Comparison of ENCODE assay signal across 21 cellular contexts in the genomic region with DNA sequence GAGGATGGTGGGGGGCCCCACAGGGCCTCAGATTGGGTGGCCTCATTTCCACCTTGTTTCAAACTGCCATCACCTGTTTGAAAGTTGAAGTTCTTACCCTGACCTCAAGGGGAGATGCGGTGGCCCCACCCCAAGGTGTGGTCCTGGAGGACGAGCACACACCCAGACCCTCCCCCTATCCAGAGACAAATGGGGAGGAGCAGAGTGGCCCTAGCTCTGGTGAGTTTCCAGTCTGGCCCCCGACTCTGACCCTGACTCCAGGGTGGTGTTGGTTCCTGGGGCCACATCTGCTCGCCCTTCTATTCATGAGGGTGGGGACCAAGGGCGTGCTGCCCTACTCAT. TPM values are rescaled to one million over a fixed set of nuclear protein-coding genes. Genes with fewer than 3 reads are reported as not detected.
DNase-seq lines count a peak whose midpoint lies in the region; ATAC-seq and TF ChIP-seq lines count a peak whose summit lies in the region.
"Had no signal": no experiment of that assay in that cellular context is flagged by ENCODE, and none has a peak within 500 bp of the region (broad histone marks: within the 10 kb centered on the region; RNA-seq: fewer than 3 reads in every experiment).

No MANE protein-coding gene starts in this region.

- H2BK120ac ChIP-seq in H9 (ENCODE audit: low read depth, low read length, poor library complexity, severe bottlenecking), result no peak overlapping the region

- no peaks in the 10 kb centered on the region for H3K36me3 Mint-ChIP-seq in H9 (ENCODE audit: insufficient read depth in 1 of 3, low read depth in 3 of 3)

- H4K20me1 ChIP-seq in H9 (ENCODE audit: control insufficient read depth, insufficient read depth, insufficient read length), result no peaks in the 10 kb centered on the region
- H4K20me1 ChIP-seq in PC-3 (ENCODE audit: low read length), result no peaks in the 10 kb centered on the region

- H3K27ac Mint-ChIP-seq in H9, result no peak overlapping the region
- H3K27ac Mint-ChIP-seq: CD4-positive, alpha-beta T cell; HFFc6 had no signal

- H3K18ac ChIP-seq in H9 (ENCODE audit: insufficient read length, low read depth, low read length), result no peak overlapping the region

- no peak overlapping the region for H2BK12ac ChIP-seq in H9 (ENCODE audit: insufficient read length, low read depth, low read length)

- H3K36me3 ChIP-seq in PC-3 (ENCODE audit: low read depth, low read length) (no peaks in the 10 kb centered on the region), thoracic aorta (no peaks in the 10 kb centered on the region)

- H3K4me3 Mint-ChIP-seq in H9, result no peak overlapping the region; a peak in 1 of 5 replicates
- H3K4me3 Mint-ChIP-seq: CD4-positive, alpha-beta T cell; HFFc6 had no signal

- no CpG with 5 or more reads among the region's 5 CpGs for WGBS in H9 (ENCODE audit: extremely low coverage, insufficient read length, low lambda C conversion rate)

- H3K79me2 ChIP-seq in H9 (ENCODE audit: insufficient read depth, low read length) (no peaks in the 10 kb centered on the region), PC-3 (ENCODE audit: low read length) (no peaks in the 10 kb centered on the region)

- H3K27me3 Mint-ChIP-seq in H9 (ENCODE audit: low read depth), result peaks cover 39% of the 10 kb centered on the region

- H3K4me3 ChIP-seq in PC-3 (ENCODE audit: low read length), result no peak overlapping the region
- no peak overlapping the region for H3K4me3 ChIP-seq in thoracic aorta
- H3K4me3 ChIP-seq: PC-9 had no signal

- no peak overlapping the region for H2AK5ac ChIP-seq in H9 (ENCODE audit: insufficient read length, low read length)

- CTCF ChIA-PET in PC-3 (lab: Charles Lee), result interaction anchor here (0.5 kb wide), 1 partner anchor 216 kb away, joined by 5 read pairs; no protein-coding TSS in a partner anchor

- TF ChIP-seq CTCF in H9 (conservative IDR thresholded peaks at IDR 0.05) (peak; percentile 37; the same call in 2 of the 3 replicates), PC-3 (conservative IDR thresholded peaks at IDR 0.05; ENCODE audit: low read depth, low read length) (no peak), thoracic aorta (IDR thresholded peaks at IDR 0.05) (no peak)

- H3K27ac ChIP-seq in H9 (ENCODE audit: insufficient read length, low read depth, low read length), result no peak overlapping the region
- H3K27ac ChIP-seq in PC-3 (ENCODE audit: low read length), result no peak overlapping the region
- peak overlapping the region; percentile 85 to 88 for H3K27ac ChIP-seq in thoracic aorta
- H3K27ac ChIP-seq: PC-9, RWPE1 had no signal

- H3K9ac ChIP-seq in H9 (ENCODE audit: extremely low read depth, insufficient read length, low read length) (no peak overlapping the region), PC-3 (ENCODE audit: low read length) (no peak overlapping the region)
- H3K9ac ChIP-seq: SK-N-SH had no signal

- no peak overlapping the region for H4K8ac ChIP-seq in H9 (replicated peaks; ENCODE audit: insufficient read length, low read depth, low read length)

- H3K4me1 ChIP-seq in H9 (ENCODE audit: insufficient read depth, low read length) (no peaks in the 10 kb centered on the region), PC-3 (ENCODE audit: insufficient read depth, low read length) (no peaks in the 10 kb centered on the region), thoracic aorta (ENCODE audit: control insufficient read depth in 1 of 2, low read depth in 2 of 2) (peaks cover 19 to 46% of the 10 kb centered on the region in 2 donors)

- no peak overlapping the region for H2BK20ac ChIP-seq in H9 (ENCODE audit: low read depth, low read length, poor library complexity, severe bottlenecking)

- intact Hi-C loops in PC-3 (cut with micrococcal nuclease), result no loop called here

- H3K9me3 Mint-ChIP-seq in H9, result no peaks in the 10 kb centered on the region; a peak in 1 of 5 replicates
- H3K9me3 Mint-ChIP-seq: CD4-positive, alpha-beta T cell; HFFc6 had no signal

- H3K23me2 ChIP-seq in H9 (ENCODE audit: insufficient read length, low read depth, low read length, poor library complexity, severe bottlenecking), result no peaks in the 10 kb centered on the region

- H3K14ac ChIP-seq in H9 (ENCODE audit: insufficient read depth, low read length), result no peak overlapping the region

- H3K23ac ChIP-seq in H9 (ENCODE audit: insufficient read length, low read depth, low read length), result no peak overlapping the region

- H2AFZ ChIP-seq in H9 (ENCODE audit: low read length) (no peak overlapping the region), PC-3 (ENCODE audit: low read length) (no peak overlapping the region)
- H2AFZ ChIP-seq: PC-9 had no signal

- H3K4me2 ChIP-seq in H9 (ENCODE audit: insufficient read depth, insufficient read length, low read length) (no peak overlapping the region), PC-3 (ENCODE audit: low read length) (no peak overlapping the region)
- H3K4me2 ChIP-seq: PC-9, SK-N-SH had no signal

- no peaks in the 10 kb centered on the region for H3K79me1 ChIP-seq in H9 (ENCODE audit: insufficient read depth, low read depth, low read length, poor library complexity, severe bottlenecking)

- no peak overlapping the region for H2BK5ac ChIP-seq in H9 (ENCODE audit: insufficient read length, low read length)

- POLR2A ChIA-PET in PC-3 (lab: Charles Lee; ENCODE audit: unreplicated experiment), result no interaction called here

- H3K27me3 ChIP-seq in H9 (ENCODE audit: insufficient read depth, low read length) (peaks cover 7% of the 10 kb centered on the region; the same call in 1 of the 2 replicates), PC-3 (ENCODE audit: low read length) (peaks cover 18% of the 10 kb centered on the region), thoracic aorta (replicated peaks; ENCODE audit: insufficient read depth) (no peaks in the 10 kb centered on the region)

- no peak overlapping the region for H4K5ac ChIP-seq in H9 (ENCODE audit: insufficient read length, low read depth, low read length)

- no TSS peak for BruUV-seq in PC-3 (replicated peaks; lab: Mats Ljungman, UMichigan)

- H3K4me1 Mint-ChIP-seq in H9, result peaks cover 18 to 45% of the 10 kb centered on the region in 2 experiments

- no peaks in the 10 kb centered on the region for H3F3A ChIP-seq in PC-3 (ENCODE audit: low read length, unreplicated experiment)

- no peak overlapping the region for H4K91ac ChIP-seq in H9 (ENCODE audit: insufficient read length, low read depth, low read length)

- peak; percentile 52 for DNase-seq in H9
- DNase-seq in PC-3, result peak; percentile 2
- DNase-seq in iPS-NIHi11 (ENCODE audit: low spot score), result peak; percentile 57
- DNase-seq in thoracic aorta (ENCODE audit: low spot score), result no peak
- DNase-seq in CD1c-positive myeloid dendritic cell (ENCODE audit: extremely low spot score), result no peak
- no peak for DNase-seq in activated naive CD4-positive, alpha-beta T cell treated with anti-CD3 and anti-CD28 coated beads, Interleukin-2, amount 50 U/mL, for 16 hours
- DNase-seq: CD4-positive, alpha-beta T cell; COR-L47; DMS79; KG1; NCI-H1105 treated with DMSO at 0.1 percent for 48 hours; NCI-H1694; NCI-H2081 treated with DMSO at 0.1 percent for 48 hours; NCI-H446; PC-9; SIG-M5; SK-N-SH had no signal

- no peak overlapping the region for H3K56ac ChIP-seq in H9 (ENCODE audit: insufficient read length, low read depth, low read length)

- H3K9me3 ChIP-seq in H9 (ENCODE audit: control insufficient read depth, low read depth, low read length), result no peaks in the 10 kb centered on the region
- H3K9me3 ChIP-seq in PC-3 (ENCODE audit: low read length), result no peaks in the 10 kb centered on the region
- H3K9me3 ChIP-seq in thoracic aorta, result no peaks in the 10 kb centered on the region
- H3K9me3 ChIP-seq: SK-N-SH had no signal

- H3K4ac ChIP-seq in H9 (ENCODE audit: low read depth, low read length), result no peak overlapping the region

- no peak overlapping the region for H3T11ph ChIP-seq in H9 (ENCODE audit: low read length)

- no peaks in the 10 kb centered on the region for H3K9me2 ChIP-seq in PC-3 (replicated peaks; ENCODE audit: low read length)
- H3K9me2 ChIP-seq: SK-N-SH had no signal

- H2BK15ac ChIP-seq in H9 (ENCODE audit: low read depth, low read length), result no peak overlapping the region

- ATAC-seq in PC-3, result no peak
- no peak for ATAC-seq in thoracic aorta (ENCODE audit: insufficient number of reproducible peaks, low FRiP score, low read depth)
- ATAC-seq in GM18498 (IDR thresholded peaks at IDR 0.05; ENCODE audit: unreplicated experiment), result no peak
- ATAC-seq in GM18868 (IDR thresholded peaks at IDR 0.05; ENCODE audit: unreplicated experiment), result no peak

RNA-seq across cellular contexts. Expression of gene ADRA2C, which starts 36.3 kb away (rescaled TPM):
- total RNA-seq in H9 (2021) (7.2 and 8.6 TPM in 2 replicates), PC-3 (2014; rRNA removed) (0.52 TPM in 1 of 2 replicates, not detected in the other), thoracic aorta (100 to 1,000 TPM; 105 to 232 TPM)
- total RNA-seq: CD4-positive, alpha-beta T cell; PC-9 had no signal

Comparison
In these comparisons a context has a peak if more than half of its experiments do, and no peak if none do; other contexts are left out.
1. DNase-seq: peak in H9 (single experiment), PC-3 (single experiment) and iPS-NIHi11 (single experiment); none in thoracic aorta (single experiment), CD1c-positive myeloid dendritic cell (single experiment) and activated naive CD4-positive, alpha-beta T cell treated with anti-CD3 and anti-CD28 coated beads, Interleukin-2, amount 50 U/mL, for 16 hours (single experiment).
2. H3K27ac ChIP-seq: peak in thoracic aorta (2 of 2); none in H9 (single experiment) and PC-3 (single experiment).
3. RNA of gene ADRA2C, which starts 36.3 kb away (total RNA-seq): 105 to 232 TPM in thoracic aorta; 7.2 to 8.6 TPM in H9 and 0.52 TPM in PC-3; every median in the first group is over 10 times any median in the second.